8 cellular contexts compared by ENCODE assay signal in genomic region chr2:240585681-240586197, GRCh38. TPM values are rescaled to one million over a fixed set of nuclear protein-coding genes. Genes with fewer than 3 reads are reported as not detected.
DNase-seq lines count a peak whose midpoint lies in the region; ATAC-seq, FAIRE-seq and TF ChIP-seq lines count a peak whose summit lies in the region.

No MANE protein-coding gene starts in this region.

- no peak for FAIRE-seq in urothelium cell line (lab: Jason Lieb, UNC)

- no peak for ATAC-seq in activated T-cell treated with anti-CD3 and anti-CD28 coated beads, Interleukin-2, amount 50 U/mL, for 72 hours (replicated peaks in 1 of 2)
- no peak for ATAC-seq in central memory CD8-positive, alpha-beta T cell (replicated peaks; ENCODE audit: extremely low read depth, poor library complexity, severe bottlenecking)
- ATAC-seq in memory B cell (ENCODE audit: low read depth) (no peak), upper lobe of left lung (ENCODE audit: low FRiP score in 2 of 2) (no peak), omental fat pad (ENCODE audit: low FRiP score) (no peak)

- TF ChIP-seq CTCF in upper lobe of left lung (IDR thresholded peaks at IDR 0.05) (no peak), omental fat pad (IDR thresholded peaks at IDR 0.05) (no peak)

- H3K27ac Mint-ChIP-seq in activated T-cell treated with anti-CD3 and anti-CD28 coated beads, Interleukin-2, amount 50 U/mL, for 72 hours, result peak overlapping the region; percentile 90
- H3K27ac Mint-ChIP-seq in central memory CD8-positive, alpha-beta T cell (ENCODE audit: low read depth), result peak overlapping the region; percentile 93
- H3K27ac Mint-ChIP-seq in memory B cell, result peak overlapping the region; percentile 93

- H3K9me3 ChIP-seq in upper lobe of left lung, result no peaks in the 10 kb centered on the region

- H3K4me1 Mint-ChIP-seq in activated T-cell treated with anti-CD3 and anti-CD28 coated beads, Interleukin-2, amount 50 U/mL, for 72 hours (ENCODE audit: low read depth), result peaks cover 49% of the 10 kb centered on the region
- H3K4me1 Mint-ChIP-seq in central memory CD8-positive, alpha-beta T cell, result peaks cover 40% of the 10 kb centered on the region
- peaks cover 30% of the 10 kb centered on the region for H3K4me1 Mint-ChIP-seq in memory B cell

- H3K27me3 Mint-ChIP-seq in activated T-cell treated with anti-CD3 and anti-CD28 coated beads, Interleukin-2, amount 50 U/mL, for 72 hours (ENCODE audit: low read depth), result no peaks in the 10 kb centered on the region
- no peaks in the 10 kb centered on the region for H3K27me3 Mint-ChIP-seq in central memory CD8-positive, alpha-beta T cell
- no peaks in the 10 kb centered on the region for H3K27me3 Mint-ChIP-seq in memory B cell

- H3K4me1 ChIP-seq in upper lobe of left lung, result peaks cover 28 to 44% (median 35%) of the 10 kb centered on the region in 4 donors

- H3K4me3 Mint-ChIP-seq in activated T-cell treated with anti-CD3 and anti-CD28 coated beads, Interleukin-2, amount 50 U/mL, for 72 hours, result peak overlapping the region; percentile 91 to 98
- H3K4me3 Mint-ChIP-seq in central memory CD8-positive, alpha-beta T cell, result peak overlapping the region; percentile 93
- peak overlapping the region; percentile 89 for H3K4me3 Mint-ChIP-seq in memory B cell

- H3K27ac ChIP-seq in upper lobe of left lung, result peak overlapping the region; percentile 80 to 96 (median 88)

- H3K9me3 Mint-ChIP-seq in activated T-cell treated with anti-CD3 and anti-CD28 coated beads, Interleukin-2, amount 50 U/mL, for 72 hours, result no peaks in the 10 kb centered on the region
- H3K9me3 Mint-ChIP-seq in central memory CD8-positive, alpha-beta T cell, result no peaks in the 10 kb centered on the region
- H3K9me3 Mint-ChIP-seq in memory B cell, result peaks cover 1% of the 10 kb centered on the region

- peaks cover 0 to 17% (median 9%) of the 10 kb centered on the region in 4 donors for H3K36me3 ChIP-seq in upper lobe of left lung

- no peak for TF ChIP-seq POLR2A in upper lobe of left lung (IDR thresholded peaks at IDR 0.05)

- H3K27me3 ChIP-seq in upper lobe of left lung, result no peaks in the 10 kb centered on the region

- peak overlapping the region; percentile 73 to 99 (median 84) for H3K4me3 ChIP-seq in upper lobe of left lung

- TF ChIP-seq EP300 in upper lobe of left lung (IDR thresholded peaks at IDR 0.05), result no peak

- 0 to 7% methylated on average over 14 to 20 of the region's 20 CpGs for WGBS in upper lobe of left lung, 2 donors

- DNase-seq in activated T-cell treated with anti-CD3 and anti-CD28 coated beads, Interleukin-2, amount 50 U/mL, for 72 hours, result no peak
- DNase-seq in activated T-cell treated with anti-CD3 and anti-CD28 coated beads, Interleukin-2, amount 50 U/mL, for 48 hours, result no peak
- no peak for DNase-seq in central memory CD8-positive, alpha-beta T cell (ENCODE audit: low spot score in 2 of 2)
- DNase-seq in memory B cell (ENCODE audit: low spot score in 2 of 2) (peak in 1 of 2 donors; percentile 31), upper lobe of left lung (no peak), omental fat pad (ENCODE audit: low spot score) (no peak), OCI-M1 (lab: John Stamatoyannopoulos, UW) (no peak), urothelium cell line (ENCODE audit: low spot score) (no peak)

- H3K36me3 Mint-ChIP-seq in activated T-cell treated with anti-CD3 and anti-CD28 coated beads, Interleukin-2, amount 50 U/mL, for 72 hours (ENCODE audit: insufficient read depth in 2 of 2), result peaks cover 2 to 5% of the 10 kb centered on the region in 2 donors
- H3K36me3 Mint-ChIP-seq in central memory CD8-positive, alpha-beta T cell (ENCODE audit: insufficient read depth), result peaks cover 15% of the 10 kb centered on the region
- peaks cover 7% of the 10 kb centered on the region for H3K36me3 Mint-ChIP-seq in memory B cell

RNA-seq across cellular contexts. Expression of gene CAPN10, which starts 0.8 kb away (rescaled TPM):
- total RNA-seq in activated T-cell treated with anti-CD3 and anti-CD28 coated beads, Interleukin-2, amount 50 U/mL, for 72 hours, result 10 to 100 TPM; 36.9 to 43.7 TPM
- 100 to 1,000 TPM in 1 of 6 donors, 10 to 100 TPM in 5; 35.3 to 118 (median 38.9) TPM for total RNA-seq in upper lobe of left lung
- total RNA-seq in omental fat pad, result 10 to 100 TPM; 11.6 to 22.6 (median 17.7) TPM

RNA-seq across cellular contexts. Expression of gene RNPEPL1, which starts 17.5 kb away (rescaled TPM):
- total RNA-seq in activated T-cell treated with anti-CD3 and anti-CD28 coated beads, Interleukin-2, amount 50 U/mL, for 72 hours, result 10 to 100 TPM; 74.0 to 77.3 TPM
- total RNA-seq in upper lobe of left lung (100 to 1,000 TPM in 5 of 6 donors, 10 to 100 TPM in 1; 71.0 to 264 (median 123) TPM), omental fat pad (10 to 100 TPM; 41.6 to 97.4 (median 71.8) TPM)

RNA-seq across cellular contexts. Expression of gene DUSP28, which starts 25.6 kb away (rescaled TPM):
- 1 to 10 TPM; 7.1 to 7.3 TPM for total RNA-seq in activated T-cell treated with anti-CD3 and anti-CD28 coated beads, Interleukin-2, amount 50 U/mL, for 72 hours
- total RNA-seq in upper lobe of left lung (10 to 100 TPM in 1 of 6 donors, 1 to 10 TPM in 5; 3.2 to 30.4 (median 5.7) TPM), omental fat pad (1 to 10 TPM; 3.3 to 5.5 (median 4.7) TPM)

RNA-seq across cellular contexts. Expression of gene ANKMY1, which starts 28.0 kb away (rescaled TPM):
- 10 to 100 TPM; 31.6 to 44.9 TPM for total RNA-seq in activated T-cell treated with anti-CD3 and anti-CD28 coated beads, Interleukin-2, amount 50 U/mL, for 72 hours
- total RNA-seq in upper lobe of left lung, result 10 to 100 TPM; 23.7 to 97.4 (median 26.9) TPM
- 10 to 100 TPM in 3 of 4 donors, 1 to 10 TPM in 1; 8.3 to 23.2 (median 16.7) TPM for total RNA-seq in omental fat pad

RNA-seq across cellular contexts. Expression of gene GPR35, which starts 39.5 kb away (rescaled TPM):
- total RNA-seq in activated T-cell treated with anti-CD3 and anti-CD28 coated beads, Interleukin-2, amount 50 U/mL, for 72 hours, result 10 to 100 TPM; 48.2 to 50.7 TPM
- 10 to 100 TPM in 1 of 6 donors, 1 to 10 TPM in 5; 1.9 to 14.7 (median 4.6) TPM for total RNA-seq in upper lobe of left lung
- 1 to 10 TPM; 1.3 to 2.4 (median 1.9) TPM for total RNA-seq in omental fat pad
